1 cellular context compared by ENCODE assay signal in the genomic region with DNA sequence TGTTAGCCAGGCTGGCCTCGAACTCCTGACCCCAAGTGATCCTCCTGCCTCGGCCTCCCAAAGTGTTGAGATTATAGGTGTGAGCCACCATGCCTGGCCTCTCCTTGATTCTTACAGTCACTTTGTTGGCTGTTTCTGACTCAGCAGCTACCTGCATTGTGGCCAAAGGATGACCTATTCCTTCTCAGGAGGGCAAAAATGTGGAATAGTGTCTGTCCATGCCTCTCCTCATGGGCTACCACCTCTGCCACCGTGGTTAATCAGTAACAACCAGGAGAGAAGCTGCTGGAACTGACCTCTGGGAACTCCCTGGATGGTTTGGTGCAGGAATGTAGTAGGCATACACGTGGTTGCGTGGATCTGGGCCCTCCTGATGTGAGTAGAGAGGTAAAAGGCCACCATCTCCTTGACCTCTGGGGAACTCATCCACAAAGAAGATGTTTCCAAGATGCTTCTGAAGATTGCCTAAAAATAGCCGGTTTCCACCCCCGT.
TF ChIP-seq lines count a peak whose summit lies in the region.

No MANE protein-coding gene starts in this region.

TF ChIP-seq in HepG2, 621 proteins besides CTCF, POLR2A, EP300 and RAD21 (continued from another document):
- TF ChIP-seq ZNF574 (CRISPR knock-in tag; IDR thresholded peaks at IDR 0.05) (peak; percentile 38; the same call in 1 of the 2 replicates), AHDC1 (CRISPR knock-in tag; IDR thresholded peaks at IDR 0.05; ENCODE audit: borderline replicate concordance) (no peak), ZNF138 (CRISPR knock-in tag; IDR thresholded peaks at IDR 0.05; ENCODE audit: low read depth) (no peak), ERF (CRISPR knock-in tag; IDR thresholded peaks at IDR 0.05) (peak; percentile 78), ARID3A (IDR thresholded peaks at IDR 0.05; ENCODE audit: low read depth, low read length) (no peak), ZFP36 (IDR thresholded peaks at IDR 0.05; ENCODE audit: borderline replicate concordance, low read depth, low read length, partially characterized antibody) (no peak), ATRX (CRISPR knock-in tag; IDR thresholded peaks at IDR 0.05; ENCODE audit: borderline replicate concordance) (no peak), ZNF546 (CRISPR knock-in tag; conservative IDR thresholded peaks at IDR 0.05) (no peak), SKIL (CRISPR knock-in tag; IDR thresholded peaks at IDR 0.05; ENCODE audit: borderline replicate concordance) (no peak), TEAD2 (CRISPR knock-in tag; IDR thresholded peaks at IDR 0.05) (no peak), TRAFD1 (CRISPR knock-in tag; IDR thresholded peaks at IDR 0.05; ENCODE audit: borderline replicate concordance) (no peak), ZNF441 (CRISPR knock-in tag; IDR thresholded peaks at IDR 0.05; ENCODE audit: borderline replicate concordance) (no peak), ZNF724P (CRISPR knock-in tag; IDR thresholded peaks at IDR 0.05; ENCODE audit: borderline replicate concordance) (peak; percentile 29; the same call in 1 of the 2 replicates)
